ENCODE assay signal across 31 cellular contexts in the genomic region with DNA sequence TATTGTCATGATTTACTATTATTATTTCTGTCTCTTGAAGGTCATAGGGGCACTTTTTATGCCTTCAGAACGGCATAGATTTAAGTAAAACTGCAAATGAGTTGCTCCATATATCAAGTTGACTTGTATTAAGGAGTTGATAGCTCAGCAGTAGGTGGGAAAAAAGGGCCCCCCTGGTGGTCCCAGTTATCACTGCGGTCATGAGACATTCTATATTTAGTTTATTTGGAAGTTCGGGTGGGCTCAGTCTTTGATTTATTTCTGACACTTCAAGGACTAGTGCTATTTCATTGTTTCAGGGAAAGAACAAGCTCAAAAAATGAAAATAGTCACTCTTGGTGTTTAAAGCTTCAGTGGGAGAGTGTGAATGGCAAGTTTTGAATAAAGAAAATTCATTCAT.
DNase-seq lines count a peak whose midpoint lies in the region; ATAC-seq, FAIRE-seq and TF ChIP-seq lines count a peak whose summit lies in the region.
"Had no signal": no experiment of that assay in that cellular context is flagged by ENCODE, and none has a peak within 500 bp of the region (broad histone marks: within the 10 kb centered on the region; RNA-seq: fewer than 3 reads in every experiment).

No MANE protein-coding gene starts in this region.

- DNase-seq in GM23338 (ENCODE audit: low spot score) (peak; percentile 47), H1 (ENCODE audit: low read depth in 1 of 2, low spot score in 2 of 2) (no peak), neural progenitor cell (ENCODE audit: low spot score) (peak; percentile 6), dermis blood vessel endothelial cell (no peak), RWPE1 (ENCODE audit: low spot score) (no peak)
- DNase-seq: activated CD4-positive, alpha-beta memory T cell treated with anti-CD3 and anti-CD28 coated beads, Interleukin-2, amount 10 ng/mL, durations not matched to agents 7 days and 5 days; activated gamma-delta T cell treated with Interleukin-2 at 50 U/mL for 16 hours; activated T-cell treated with anti-CD3 and anti-CD28 coated beads, Interleukin-2, amount 50 U/mL, for 1 hour; body of pancreas; CD4-positive, CD25-positive, alpha-beta regulatory T cell; effector memory CD4-positive, alpha-beta T cell; gastrocnemius medialis; GM23248; hippocampal formation; Kasumi-1; left ventricle myocardium superior; midbrain; natural killer cell; NCI-H1048; NCI-H1694 treated with DMSO at 0.1 percent for 48 hours; posterior cingulate gyrus; stimulated activated naive CD8-positive, alpha-beta T cell treated with anti-CD3 and anti-CD28 coated beads, Interleukin-15, amount 100 ng/mL, for 72 hours; T1000; transverse colon had no signal

- H4K91ac ChIP-seq in H1 (replicated peaks; ENCODE audit: insufficient read length, low read length), result no peak overlapping the region

- H3K9me2 ChIP-seq in GM23338 (ENCODE audit: insufficient read depth) (no peaks in the 10 kb centered on the region), Loucy (replicated peaks; ENCODE audit: low read depth, low read length) (no peaks in the 10 kb centered on the region)

- no peak for TF ChIP-seq EP300 in H1 (IDR thresholded peaks at IDR 0.05; ENCODE audit: borderline replicate concordance in 1 of 2, low read depth in 2 of 2, low read length in 2 of 2)

- peak in 1 of 2 experiments; percentile 35; a peak in 1 of 4 replicates for TF ChIP-seq RAD21 in H1 (IDR thresholded peaks at IDR 0.05 in 1 of 2, conservative IDR thresholded peaks at IDR 0.05 in 1 of 2; ENCODE audit: low read depth in 2 of 2, low read length in 2 of 2)

- TF ChIP-seq CTCF in GM23338 (conservative IDR thresholded peaks at IDR 0.05; ENCODE audit: low read depth in 2 of 2) (peak; percentile 35 to 67), Loucy (conservative IDR thresholded peaks at IDR 0.05; ENCODE audit: low read length) (peak; percentile 62), H1 (IDR thresholded peaks at IDR 0.05; ENCODE audit: control extremely low read depth in 1 of 3, insufficient read depth in 1 of 3, low read depth in 1 of 3, low read length in 3 of 3) (peak; percentile 14 to 35 (median 32); a peak in 3 of 4 replicates), neural progenitor cell (IDR thresholded peaks at IDR 0.05) (peak; percentile 56), RWPE1 (conservative IDR thresholded peaks at IDR 0.05; ENCODE audit: low read depth) (no peak)

- H3K4me1 ChIP-seq in GM23338 (ENCODE audit: insufficient read depth) (peaks cover 10% of the 10 kb centered on the region), Loucy (ENCODE audit: insufficient read depth, low read length, poor library complexity, severe bottlenecking) (no peaks in the 10 kb centered on the region), H1 (replicated peaks in 1 of 4; ENCODE audit: control insufficient read depth in 3 of 4, insufficient read depth in 4 of 4, low read length in 3 of 4) (peaks cover 0 to 3% (median 0%) of the 10 kb centered on the region in 4 experiments; a peak in 1 of 7 replicates), neural progenitor cell (no peaks in the 10 kb centered on the region)
- H3K4me1 ChIP-seq: body of pancreas, gastrocnemius medialis, transverse colon had no signal

- H2BK15ac ChIP-seq in H1 (ENCODE audit: low read length), result no peak overlapping the region

- H3K79me1 ChIP-seq in H1 (ENCODE audit: low read depth, low read length), result no peaks in the 10 kb centered on the region

- POLR2A ChIA-PET in H1 (lab: Charles Lee; ENCODE audit: partially characterized antibody) (no interaction called here), RWPE1 (lab: Yijun Ruan, JAX; ENCODE audit: low non-redundant PET) (no interaction called here)

- H2BK20ac ChIP-seq in H1 (ENCODE audit: low read length), result no peak overlapping the region

- CTCF ChIA-PET in H1 (lab: Charles Lee; ENCODE audit: partially characterized antibody) (interaction anchor here (0.7 to 5.1 kb wide), 34 partner anchors 11 to 293 kb away, joined by 3 to 64 read pairs (median 4); no protein-coding TSS in a partner anchor), RWPE1 (lab: Yijun Ruan, JAX) (interaction anchor here (0.6 kb wide), 1 partner anchor 112 kb away, joined by 3 read pairs; no protein-coding TSS in a partner anchor)

- no peak for TF ChIP-seq POLR2A in H1 (IDR thresholded peaks at IDR 0.05; ENCODE audit: control extremely low read depth in 1 of 2, low read depth in 2 of 2, low read length in 2 of 2)

- H3F3A ChIP-seq in GM23338 (replicated peaks; ENCODE audit: low read depth) (no peaks in the 10 kb centered on the region), Loucy (ENCODE audit: low read depth) (no peaks in the 10 kb centered on the region), neural progenitor cell (ENCODE audit: low read depth) (no peaks in the 10 kb centered on the region)

- H3K9me3 Mint-ChIP-seq in GM23338 (no peaks in the 10 kb centered on the region), neural progenitor cell (no peaks in the 10 kb centered on the region)
- H3K9me3 Mint-ChIP-seq: activated CD4-positive, alpha-beta memory T cell treated with anti-CD3 and anti-CD28 coated beads, Interleukin-2, amount 10 ng/mL, durations not matched to agents 7 days and 5 days; CD4-positive, CD25-positive, alpha-beta regulatory T cell; natural killer cell; stimulated activated naive CD8-positive, alpha-beta T cell treated with anti-CD3 and anti-CD28 coated beads, Interleukin-15, amount 100 ng/mL, for 72 hours had no signal

- H3K27me3 Mint-ChIP-seq in GM23338 (ENCODE audit: insufficient read depth, low read depth, poor library complexity) (peaks cover 1% of the 10 kb centered on the region), neural progenitor cell (ENCODE audit: insufficient read depth, low read depth) (peaks cover 2% of the 10 kb centered on the region)
- H3K27me3 Mint-ChIP-seq: CD4-positive, CD25-positive, alpha-beta regulatory T cell had no signal

- no peak overlapping the region for H2BK12ac ChIP-seq in H1 (ENCODE audit: low read depth, low read length)

- H3K9me3 ChIP-seq in Loucy (ENCODE audit: insufficient read depth, low read depth, low read length), result no peaks in the 10 kb centered on the region
- H3K9me3 ChIP-seq in H1 (ENCODE audit: insufficient read depth in 2 of 2, low read depth in 1 of 2, low read length in 1 of 2), result no peaks in the 10 kb centered on the region
- H3K9me3 ChIP-seq in neural progenitor cell (ENCODE audit: low read depth), result no peaks in the 10 kb centered on the region
- H3K9me3 ChIP-seq: body of pancreas, gastrocnemius medialis, transverse colon had no signal

- H3K4me3 ChIP-seq in GM23338 (no peak overlapping the region), Loucy (ENCODE audit: low read length, poor library complexity, severe bottlenecking) (no peak overlapping the region), H1 (ENCODE audit: extremely low read depth in 1 of 4, insufficient read depth in 2 of 4, low read depth in 3 of 4, low read length in 4 of 4) (no peak overlapping the region), neural progenitor cell (no peak overlapping the region)
- H3K4me3 ChIP-seq: body of pancreas, gastrocnemius medialis, GM23248, transverse colon had no signal

- H3K4me1 Mint-ChIP-seq in GM23338 (peaks cover 7% of the 10 kb centered on the region; the same call in 2 of the 3 replicates), neural progenitor cell (no peaks in the 10 kb centered on the region)
- H3K4me1 Mint-ChIP-seq: activated CD4-positive, alpha-beta memory T cell treated with anti-CD3 and anti-CD28 coated beads, Interleukin-2, amount 10 ng/mL, durations not matched to agents 7 days and 5 days; CD4-positive, CD25-positive, alpha-beta regulatory T cell; natural killer cell; stimulated activated naive CD8-positive, alpha-beta T cell treated with anti-CD3 and anti-CD28 coated beads, Interleukin-15, amount 100 ng/mL, for 72 hours had no signal

- ATAC-seq in GM23338 (peak; percentile 38; the same call in 2 of the 3 replicates), GM19351 (IDR thresholded peaks at IDR 0.05; ENCODE audit: unreplicated experiment) (no peak)
- ATAC-seq: activated CD4-positive, CD25-positive, alpha-beta regulatory T cell treated with anti-CD3 and anti-CD28 coated beads, Interleukin-2, amount 50 U/mL, for 24 hours; body of pancreas; esophagus mucosa; gastrocnemius medialis; left ventricle myocardium superior; natural killer cell; sciatic nerve; stimulated activated naive CD8-positive, alpha-beta T cell treated with anti-CD3 and anti-CD28 coated beads, Interleukin-15, amount 100 ng/mL, for 72 hours had no signal

- no peak overlapping the region for H2AK5ac ChIP-seq in H1 (ENCODE audit: low read depth, low read length)

- WGBS in H1 (ENCODE audit: extremely low coverage in 1 of 2, insufficient coverage in 1 of 2, insufficient read length in 1 of 2, insufficient replicate concordance in 2 of 2, low coverage in 1 of 2, low lambda C conversion rate in 2 of 2, missing lambda C conversion rate in 1 of 2), 2 experiments, result 80% methylated on average over 3 of the region's 3 CpGs; no CpG with 5 or more reads in 1 of the 2 experiments

- H4K5ac ChIP-seq in H1 (ENCODE audit: insufficient read length, low read depth, low read length), result no peak overlapping the region

- no peaks in the 10 kb centered on the region for H3K36me3 Mint-ChIP-seq in GM23338 (ENCODE audit: low read depth)
- H3K36me3 Mint-ChIP-seq in neural progenitor cell, result no peaks in the 10 kb centered on the region
- H3K36me3 Mint-ChIP-seq: CD4-positive, CD25-positive, alpha-beta regulatory T cell; natural killer cell had no signal

- H3K9ac ChIP-seq in Loucy (ENCODE audit: low read depth, low read length, poor library complexity, severe bottlenecking) (no peak overlapping the region), H1 (replicated peaks in 1 of 4; ENCODE audit: extremely low read depth in 1 of 4, low read depth in 3 of 4, low read length in 3 of 4) (no peak overlapping the region), neural progenitor cell (no peak overlapping the region)
- H3K9ac ChIP-seq: GM23248 had no signal

- no peaks in the 10 kb centered on the region for H3K23me2 ChIP-seq in H1 (ENCODE audit: low read depth, low read length)

- no peak overlapping the region for H3K18ac ChIP-seq in H1 (ENCODE audit: extremely low read depth, low read length)

- no peaks in the 10 kb centered on the region for H3K27me3 ChIP-seq in GM23338 (ENCODE audit: insufficient read depth)
- H3K27me3 ChIP-seq in Loucy (ENCODE audit: insufficient read depth, low read length, poor library complexity, severe bottlenecking), result no peaks in the 10 kb centered on the region
- H3K27me3 ChIP-seq in H1 (replicated peaks in 1 of 4; ENCODE audit: control insufficient read depth in 3 of 4, extremely low read depth in 1 of 4, insufficient read depth in 3 of 4, low read length in 3 of 4), result no peaks in the 10 kb centered on the region
- no peaks in the 10 kb centered on the region for H3K27me3 ChIP-seq in neural progenitor cell
- H3K27me3 ChIP-seq: body of pancreas, gastrocnemius medialis, transverse colon had no signal

- H3K27ac ChIP-seq in GM23338 (ENCODE audit: low read depth) (no peak overlapping the region), H1 (ENCODE audit: low read depth, low read length) (no peak overlapping the region), neural progenitor cell (no peak overlapping the region), RWPE1 (no peak overlapping the region)
- H3K27ac ChIP-seq: body of pancreas, gastrocnemius medialis, GM23248, transverse colon had no signal

- no peak overlapping the region for H3K4ac ChIP-seq in H1 (replicated peaks; ENCODE audit: insufficient read length, low read depth, low read length)

- no peak overlapping the region for H3K23ac ChIP-seq in H1 (ENCODE audit: insufficient read length)

- FAIRE-seq in H1 (lab: Jason Lieb, UNC), result no peak
- FAIRE-seq: GM18507, islet of Langerhans had no signal

- H2AFZ ChIP-seq in GM23338 (no peak overlapping the region), Loucy (ENCODE audit: low read length) (no peak overlapping the region), H1 (ENCODE audit: low read length) (no peak overlapping the region), neural progenitor cell (replicated peaks) (no peak overlapping the region)
- H2AFZ ChIP-seq: GM23248 had no signal

- H3K14ac ChIP-seq in H1 (ENCODE audit: insufficient read length), result no peak overlapping the region

- H3K27ac Mint-ChIP-seq in GM23338, result no peak overlapping the region
- H3K27ac Mint-ChIP-seq in neural progenitor cell, result no peak overlapping the region
- H3K27ac Mint-ChIP-seq: activated CD4-positive, alpha-beta memory T cell treated with anti-CD3 and anti-CD28 coated beads, Interleukin-2, amount 10 ng/mL, durations not matched to agents 7 days and 5 days; CD4-positive, CD25-positive, alpha-beta regulatory T cell; natural killer cell; stimulated activated naive CD8-positive, alpha-beta T cell treated with anti-CD3 and anti-CD28 coated beads, Interleukin-15, amount 100 ng/mL, for 72 hours had no signal

- H2BK120ac ChIP-seq in H1 (replicated peaks; ENCODE audit: low read depth, low read length), result no peak overlapping the region

- H4K20me1 ChIP-seq in GM23338 (replicated peaks; ENCODE audit: insufficient read depth), result no peaks in the 10 kb centered on the region
- H4K20me1 ChIP-seq in Loucy (ENCODE audit: insufficient read depth, low read length, poor library complexity, severe bottlenecking), result no peaks in the 10 kb centered on the region
- H4K20me1 ChIP-seq in H1 (replicated peaks in 1 of 2; ENCODE audit: control insufficient read depth in 1 of 2, insufficient read depth in 2 of 2, low read length in 2 of 2), result no peaks in the 10 kb centered on the region
- H4K20me1 ChIP-seq in neural progenitor cell (ENCODE audit: low read depth), result no peaks in the 10 kb centered on the region

- no peaks in the 10 kb centered on the region for H3K79me2 ChIP-seq in GM23338 (replicated peaks; ENCODE audit: insufficient read depth)
- H3K79me2 ChIP-seq in Loucy (ENCODE audit: insufficient read depth, low read length), result no peaks in the 10 kb centered on the region
- no peaks in the 10 kb centered on the region for H3K79me2 ChIP-seq in H1 (ENCODE audit: control insufficient read depth in 1 of 2, insufficient read depth in 2 of 2, low read length in 2 of 2)
- H3K79me2 ChIP-seq in neural progenitor cell (ENCODE audit: low read depth), result no peaks in the 10 kb centered on the region

- H4K8ac ChIP-seq in H1 (ENCODE audit: extremely low read depth, insufficient read depth, low read length), result no peak overlapping the region

- H2BK5ac ChIP-seq in H1 (ENCODE audit: low read depth, low read length), result no peak overlapping the region

- H3K56ac ChIP-seq in H1 (replicated peaks; ENCODE audit: insufficient read length, low read depth, low read length), result no peak overlapping the region

- H3K36me3 ChIP-seq in GM23338 (ENCODE audit: insufficient read depth) (no peaks in the 10 kb centered on the region), Loucy (ENCODE audit: insufficient read depth, low read length) (no peaks in the 10 kb centered on the region), H1 (ENCODE audit: control insufficient read depth in 2 of 4, insufficient read depth in 4 of 4, low read length in 3 of 4) (no peaks in the 10 kb centered on the region), neural progenitor cell (no peaks in the 10 kb centered on the region)
- H3K36me3 ChIP-seq: gastrocnemius medialis, transverse colon had no signal

- H3K4me3 Mint-ChIP-seq in GM23338, result no peak overlapping the region
- no peak overlapping the region for H3K4me3 Mint-ChIP-seq in neural progenitor cell
- H3K4me3 Mint-ChIP-seq: activated CD4-positive, alpha-beta memory T cell treated with anti-CD3 and anti-CD28 coated beads, Interleukin-2, amount 10 ng/mL, durations not matched to agents 7 days and 5 days; CD4-positive, CD25-positive, alpha-beta regulatory T cell; natural killer cell; stimulated activated naive CD8-positive, alpha-beta T cell treated with anti-CD3 and anti-CD28 coated beads, Interleukin-15, amount 100 ng/mL, for 72 hours had no signal

- no peak overlapping the region for H3K4me2 ChIP-seq in GM23338
- H3K4me2 ChIP-seq in Loucy (ENCODE audit: low read depth, low read length, poor library complexity, severe bottlenecking), result no peak overlapping the region
- no peak overlapping the region for H3K4me2 ChIP-seq in H1 (ENCODE audit: insufficient read depth in 1 of 2, low read depth in 2 of 2, low read length in 2 of 2)
- H3K4me2 ChIP-seq in neural progenitor cell, result no peak overlapping the region

Comparison
In these comparisons a context has a peak if more than half of its experiments do, and no peak if none do; other contexts are left out.
1. DNase-seq: peak in GM23338 (single experiment) and neural progenitor cell (single experiment); none in H1 (0 of 2), dermis blood vessel endothelial cell (single experiment) and RWPE1 (single experiment).